16 cellular contexts compared by ENCODE assay signal in genomic region chr6:88866856-88867255, GRCh38.
DNase-seq lines count a peak whose midpoint lies in the region; ATAC-seq and TF ChIP-seq lines count a peak whose summit lies in the region.
"Had no signal": no experiment of that assay in that cellular context is flagged by ENCODE, and none has a peak within 500 bp of the region (broad histone marks: within the 10 kb centered on the region; RNA-seq: fewer than 3 reads in every experiment).

No MANE protein-coding gene starts in this region.

- peak overlapping the region; percentile 40 for H3K27ac Mint-ChIP-seq in osteocyte (ENCODE audit: unreplicated experiment)
- H3K27ac Mint-ChIP-seq in activated T-helper 2 cell treated with anti-CD3 and anti-CD28 coated beads, Interferon-gamma antibody, Interleukin-2, Interleukin-4, amounts not matched to agents 10 μg/mL and 5 μg/mL and 100 μg/mL, durations not matched to agents 14 hours and 24 hours and 36 hours: no peak overlapping the region
- H3K27ac Mint-ChIP-seq: CD4-positive, alpha-beta T cell had no signal

- BruUV-seq in PC-3 (replicated peaks; lab: Mats Ljungman, UMichigan): no TSS peak

- DNase-seq in EH (ENCODE audit: low read depth) (peak; percentile 29), PC-3 (peak; percentile 22), astrocyte of the hippocampus (ENCODE audit: low read depth, low spot score) (peak; percentile 87), osteocyte (ENCODE audit: extremely low spot score, unreplicated experiment) (no peak), BE2C (no peak)
- DNase-seq in activated T-helper 2 cell treated with anti-CD3 and anti-CD28 coated beads, Interferon-gamma antibody, Interleukin-2, Interleukin-4, amounts not matched to agents 10 μg/mL and 5 μg/mL and 100 μg/mL, durations not matched to agents 14 hours and 24 hours and 36 hours (ENCODE audit: low spot score): no peak
- DNase-seq: 8988T; C1 segment of cervical spinal cord; Calu3; CD4-positive, alpha-beta T cell; DMS 273 treated with DMSO at 0.1 percent for 48 hours; H7 had no signal

- H3K9me2 ChIP-seq in PC-3 (replicated peaks; ENCODE audit: low read length): no peaks in the 10 kb centered on the region

- CTCF ChIA-PET in PC-3 (lab: Charles Lee): no interaction called here

- H3K4me3 ChIP-seq in PC-3 (ENCODE audit: low read length): no peak overlapping the region
- no peak overlapping the region for H3K4me3 ChIP-seq in BE2C (ENCODE audit: low read depth, low read length)
- H3K4me3 ChIP-seq: GM12878, GM23338 had no signal

- H4K20me1 ChIP-seq in PC-3 (ENCODE audit: low read length): no peaks in the 10 kb centered on the region

- no peak overlapping the region for H3K4me3 Mint-ChIP-seq in osteocyte (ENCODE audit: unreplicated experiment)
- H3K4me3 Mint-ChIP-seq in activated T-helper 2 cell treated with anti-CD3 and anti-CD28 coated beads, Interferon-gamma antibody, Interleukin-2, Interleukin-4, amounts not matched to agents 10 μg/mL and 5 μg/mL and 100 μg/mL, durations not matched to agents 14 hours and 24 hours and 36 hours (ENCODE audit: low read depth): no peak overlapping the region
- H3K4me3 Mint-ChIP-seq: CD4-positive, alpha-beta T cell; GM23338 had no signal

- no peaks in the 10 kb centered on the region for H3K9me3 Mint-ChIP-seq in osteocyte (ENCODE audit: unreplicated experiment)
- H3K9me3 Mint-ChIP-seq in activated T-helper 2 cell treated with anti-CD3 and anti-CD28 coated beads, Interferon-gamma antibody, Interleukin-2, Interleukin-4, amounts not matched to agents 10 μg/mL and 5 μg/mL and 100 μg/mL, durations not matched to agents 14 hours and 24 hours and 36 hours: no peaks in the 10 kb centered on the region
- H3K9me3 Mint-ChIP-seq: CD4-positive, alpha-beta T cell; GM23338 had no signal

- no peaks in the 10 kb centered on the region for H3K36me3 ChIP-seq in PC-3 (ENCODE audit: low read depth, low read length)
- no peaks in the 10 kb centered on the region for H3K36me3 ChIP-seq in BE2C

- no peak overlapping the region for H3K9ac ChIP-seq in PC-3 (ENCODE audit: low read length)

- H3K79me2 ChIP-seq in PC-3 (ENCODE audit: low read length): no peaks in the 10 kb centered on the region

- TF ChIP-seq CTCF in PC-3 (conservative IDR thresholded peaks at IDR 0.05; ENCODE audit: low read depth, low read length) (no peak), osteocyte (IDR thresholded peaks at IDR 0.05) (no peak), BE2C (IDR thresholded peaks at IDR 0.05; ENCODE audit: low read depth, low read length) (no peak)

- H3K4me1 ChIP-seq in PC-3 (ENCODE audit: insufficient read depth, low read length) (peaks cover 35% of the 10 kb centered on the region), BE2C (no peaks in the 10 kb centered on the region)

- H3K27me3 ChIP-seq in PC-3 (ENCODE audit: low read length) (no peaks in the 10 kb centered on the region), BE2C (no peaks in the 10 kb centered on the region)

- no peaks in the 10 kb centered on the region for H3K27me3 Mint-ChIP-seq in osteocyte (ENCODE audit: unreplicated experiment)
- H3K27me3 Mint-ChIP-seq in activated T-helper 2 cell treated with anti-CD3 and anti-CD28 coated beads, Interferon-gamma antibody, Interleukin-2, Interleukin-4, amounts not matched to agents 10 μg/mL and 5 μg/mL and 100 μg/mL, durations not matched to agents 14 hours and 24 hours and 36 hours (ENCODE audit: low read depth): no peaks in the 10 kb centered on the region
- H3K27me3 Mint-ChIP-seq: CD4-positive, alpha-beta T cell had no signal

- H3K27ac ChIP-seq in PC-3 (ENCODE audit: low read length): no peak overlapping the region

- peaks cover 3% of the 10 kb centered on the region for H3K36me3 Mint-ChIP-seq in osteocyte (ENCODE audit: unreplicated experiment)
- peaks cover 26% of the 10 kb centered on the region for H3K36me3 Mint-ChIP-seq in activated T-helper 2 cell treated with anti-CD3 and anti-CD28 coated beads, Interferon-gamma antibody, Interleukin-2, Interleukin-4, amounts not matched to agents 10 μg/mL and 5 μg/mL and 100 μg/mL, durations not matched to agents 14 hours and 24 hours and 36 hours (ENCODE audit: low read depth)

- ATAC-seq in PC-3 (no peak), GM18498 (IDR thresholded peaks at IDR 0.05; ENCODE audit: unreplicated experiment) (no peak), HG03025 (IDR thresholded peaks at IDR 0.05; ENCODE audit: low FRiP score, unreplicated experiment) (no peak)
- ATAC-seq: GM12878, GM23338 had no signal

- H3K9me3 ChIP-seq in PC-3 (ENCODE audit: low read length) (no peaks in the 10 kb centered on the region), BE2C (no peaks in the 10 kb centered on the region)

- intact Hi-C loops in PC-3 (cut with micrococcal nuclease): loop anchor here (5.0 to 10.0 kb wide), 2 partner anchors 1032 to 1275 kb away; partner anchors contain the start of gene ORC3
- intact Hi-C loops in activated T-helper 2 cell treated with anti-CD3 and anti-CD28 coated beads, Interferon-gamma antibody, Interleukin-2, Interleukin-4, amounts not matched to agents 10 μg/mL and 5 μg/mL and 100 μg/mL, durations not matched to agents 14 hours and 24 hours and 36 hours (cut with micrococcal nuclease): loop anchor here (5.0 kb wide), 1 partner anchor 960 kb away; no protein-coding TSS in a partner anchor

- H3F3A ChIP-seq in PC-3 (ENCODE audit: low read length, unreplicated experiment): peaks cover 5% of the 10 kb centered on the region

- peaks cover 30% of the 10 kb centered on the region for H3K4me1 Mint-ChIP-seq in osteocyte (ENCODE audit: unreplicated experiment)
- peaks cover 24% of the 10 kb centered on the region for H3K4me1 Mint-ChIP-seq in activated T-helper 2 cell treated with anti-CD3 and anti-CD28 coated beads, Interferon-gamma antibody, Interleukin-2, Interleukin-4, amounts not matched to agents 10 μg/mL and 5 μg/mL and 100 μg/mL, durations not matched to agents 14 hours and 24 hours and 36 hours (ENCODE audit: low read depth)

- POLR2A ChIA-PET in PC-3 (lab: Charles Lee; ENCODE audit: unreplicated experiment): no interaction called here

- H3K4me2 ChIP-seq in PC-3 (ENCODE audit: low read length): no peak overlapping the region
- H3K4me2 ChIP-seq: GM23338 had no signal

- H2AFZ ChIP-seq in PC-3 (ENCODE audit: low read length): no peak overlapping the region
- H2AFZ ChIP-seq: GM23338 had no signal

Comparison
In these comparisons a context has a peak if more than half of its experiments do, and no peak if none do; other contexts are left out.
1. DNase-seq: peak in EH (single experiment), PC-3 (single experiment) and astrocyte of the hippocampus (single experiment); none in osteocyte (single experiment), activated T-helper 2 cell treated with anti-CD3 and anti-CD28 coated beads, Interferon-gamma antibody, Interleukin-2, Interleukin-4, amounts not matched to agents 10 μg/mL and 5 μg/mL and 100 μg/mL, durations not matched to agents 14 hours and 24 hours and 36 hours (single experiment) and BE2C (single experiment).